In genomic region chr11:123062892-123063395, GRCh38 we compare ENCODE assay signal across 8 cellular contexts. TPM values are rescaled to one million over a fixed set of nuclear protein-coding genes. Genes with fewer than 3 reads are reported as not detected.
A peak's percentile ranks its signal among the peaks of the same experiment; 100 is the strongest.
DNase-seq lines count a peak whose midpoint lies in the region; ATAC-seq and TF ChIP-seq lines count a peak whose summit lies in the region.

No MANE protein-coding gene starts in this region.

- H3K4me1 ChIP-seq in lower lobe of right lung, result peaks cover 48% of the 10 kb centered on the region

- H3K27ac ChIP-seq in AG04450 (ENCODE audit: low read depth, low read length), result peak overlapping the region; percentile 99
- H3K27ac ChIP-seq in caudate nucleus (ENCODE audit: low read depth, low read length), result peak overlapping the region; percentile 99
- H3K27ac ChIP-seq in lower lobe of right lung, result peak overlapping the region; percentile 100

- H3K36me3 ChIP-seq in lower lobe of right lung, result peaks cover 33% of the 10 kb centered on the region

- CTCF ChIA-PET in AG04450 (lab: Charles Lee), result interaction anchor here (1.4 to 2.7 kb wide), 2 partner anchors 184 to 198 kb away, joined by 8 to 13 read pairs; no protein-coding TSS in a partner anchor

- H3K27me3 Mint-ChIP-seq in type B pancreatic cell, result no peaks in the 10 kb centered on the region

- POLR2A ChIA-PET in AG04450 (lab: Yijun Ruan, JAX), result interaction anchor here (0.8 to 1.5 kb wide), 7 partner anchors 9 to 406 kb away, joined by 3 to 21 read pairs (median 7); no protein-coding TSS in a partner anchor

- DNase-seq in AG04450 (ENCODE audit: low read depth, low spot score), result peak; percentile 11
- DNase-seq in NCI-H446 treated with DMSO at 0.1 percent for 48 hours (lab: John Stamatoyannopoulos, UW), result peak; percentile 47
- peak in 17 of 61 donors; percentile 55 to 92 (median 75) for DNase-seq in caudate nucleus (lab: John Stamatoyannopoulos, UW)
- no peak for DNase-seq in lower lobe of right lung
- DNase-seq in type B pancreatic cell (ENCODE audit: extremely low spot score, unreplicated experiment), result no peak

- peak overlapping the region; percentile 98 for H3K27ac Mint-ChIP-seq in type B pancreatic cell

- no peaks in the 10 kb centered on the region for H3K9me3 Mint-ChIP-seq in type B pancreatic cell

- H3K9me3 ChIP-seq in AG04450 (ENCODE audit: control insufficient read depth, insufficient read depth, low read length), result no peaks in the 10 kb centered on the region; the same call in 1 of the 2 replicates
- H3K9me3 ChIP-seq in lower lobe of right lung, result no peaks in the 10 kb centered on the region

- peaks cover 44% of the 10 kb centered on the region for H3K36me3 Mint-ChIP-seq in type B pancreatic cell

- ATAC-seq in GM21367 (IDR thresholded peaks at IDR 0.05; ENCODE audit: unreplicated experiment) (peak; percentile 4), lower lobe of right lung (peak; percentile 6 to 42), HG03280 (IDR thresholded peaks at IDR 0.05; ENCODE audit: unreplicated experiment) (no peak), HG02588 (IDR thresholded peaks at IDR 0.05; ENCODE audit: unreplicated experiment) (no peak)

- intact Hi-C loops in lower lobe of right lung (cut with DNase I), result no loop called here

- H3K4me1 Mint-ChIP-seq in type B pancreatic cell (ENCODE audit: unreplicated experiment), result peaks cover 58% of the 10 kb centered on the region

- H3K4me3 Mint-ChIP-seq in type B pancreatic cell, result peak overlapping the region; percentile 90

- TF ChIP-seq CTCF in AG04450 (IDR thresholded peaks at IDR 0.05; ENCODE audit: low read depth, low read length), result no peak
- no peak for TF ChIP-seq CTCF in lower lobe of right lung (IDR thresholded peaks at IDR 0.05)
- TF ChIP-seq CTCF in type B pancreatic cell (conservative IDR thresholded peaks at IDR 0.05), result no peak

- peak overlapping the region; percentile 95 for H3K4me3 ChIP-seq in AG04450 (ENCODE audit: low read depth, low read length)
- H3K4me3 ChIP-seq in lower lobe of right lung, result peak overlapping the region; percentile 93

- H3K27me3 ChIP-seq in AG04450 (ENCODE audit: control insufficient read depth, insufficient read depth, low read length), result no peaks in the 10 kb centered on the region
- no peaks in the 10 kb centered on the region for H3K27me3 ChIP-seq in lower lobe of right lung (ENCODE audit: low read depth)

RNA-seq across cellular contexts. Expression of gene HSPA8, which starts 1.0 kb away (rescaled TPM):
- polyA plus RNA-seq in AG04450 (2011; rRNA removed), result 2,659 and 3,006 TPM in 2 replicates
- 2,306 and 2,503 TPM in 2 replicates for polyA minus RNA-seq in AG04450 (2011; rRNA and poly(A)+ RNA removed)
- total RNA-seq in lower lobe of right lung (1,001 TPM), type B pancreatic cell (ENCODE audit: low replicate concordance) (1,178 and 1,213 TPM in 2 replicates)

Comparison
In these comparisons a context has a peak if more than half of its experiments do, and no peak if none do; other contexts are left out.
1. DNase-seq: peak in AG04450 (single experiment) and NCI-H446 treated with DMSO at 0.1 percent for 48 hours (single experiment); none in lower lobe of right lung (single experiment) and type B pancreatic cell (single experiment).
2. ATAC-seq: peak in GM21367 (single experiment) and lower lobe of right lung (2 of 2); none in HG03280 (single experiment) and HG02588 (single experiment).
3. Peak in every context shown above with its lines, with median percentiles within 50 percentile points of each other: H3K27ac ChIP-seq.